ENCODE assay signal across 1 cellular context in the genomic region with DNA sequence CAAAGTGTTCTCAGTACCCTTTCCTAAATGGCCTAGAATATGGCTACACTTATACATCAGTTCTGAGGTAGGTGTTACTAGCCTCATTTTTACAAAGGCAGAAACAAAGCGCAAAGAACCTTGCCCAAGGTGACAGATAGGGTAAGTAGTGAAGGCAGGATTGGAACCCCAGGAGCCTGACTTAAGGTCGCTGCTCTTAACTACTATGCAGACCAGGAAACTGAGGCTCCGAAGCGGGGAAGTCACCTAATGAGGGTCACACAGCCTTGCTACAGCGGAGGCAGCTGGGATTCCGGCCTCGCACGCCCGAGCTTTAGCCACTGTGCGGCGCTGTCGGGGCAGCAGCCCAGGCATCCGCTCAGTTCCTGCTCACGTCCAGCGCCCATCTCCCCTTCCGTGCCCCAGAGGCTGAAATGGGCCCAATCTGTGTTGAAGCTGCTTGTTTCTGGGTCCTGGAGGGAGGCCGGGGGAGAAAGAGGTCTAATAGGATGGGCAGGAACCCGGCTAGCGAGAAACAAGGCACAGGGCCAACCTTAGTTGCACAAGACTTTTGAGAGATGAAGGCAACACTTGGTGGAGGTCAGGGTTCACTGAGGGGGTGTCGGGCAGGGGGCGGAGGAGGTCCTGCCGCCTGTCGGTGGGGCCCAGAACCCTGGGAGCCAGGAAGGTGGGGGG.
A peak's percentile ranks its signal among the peaks of the same experiment; 100 is the strongest.
TF ChIP-seq lines count a peak whose summit lies in the region.

No MANE protein-coding gene starts in this region.

TF ChIP-seq in IMR-90, 13 proteins besides CTCF, POLR2A, EP300 and RAD21:
- TF ChIP-seq MAZ (IDR thresholded peaks at IDR 0.05; ENCODE audit: borderline replicate concordance, low read depth, low read length), result no peak
- TF ChIP-seq MAFK (IDR thresholded peaks at IDR 0.05; ENCODE audit: low read depth, low read length), result no peak
- no peak for TF ChIP-seq BHLHE40 (IDR thresholded peaks at IDR 0.05; ENCODE audit: low read depth, low read length)
- TF ChIP-seq, protein P1, sequence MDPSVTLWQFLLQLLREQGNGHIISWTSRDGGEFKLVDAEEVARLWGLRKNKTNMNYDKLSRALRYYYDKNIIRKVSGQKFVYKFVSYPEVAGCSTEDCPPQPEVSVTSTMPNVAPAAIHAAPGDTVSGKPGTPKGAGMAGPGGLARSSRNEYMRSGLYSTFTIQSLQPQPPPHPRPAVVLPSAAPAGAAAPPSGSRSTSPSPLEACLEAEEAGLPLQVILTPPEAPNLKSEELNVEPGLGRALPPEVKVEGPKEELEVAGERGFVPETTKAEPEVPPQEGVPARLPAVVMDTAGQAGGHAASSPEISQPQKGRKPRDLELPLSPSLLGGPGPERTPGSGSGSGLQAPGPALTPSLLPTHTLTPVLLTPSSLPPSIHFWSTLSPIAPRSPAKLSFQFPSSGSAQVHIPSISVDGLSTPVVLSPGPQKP (IDR thresholded peaks at IDR 0.05; ENCODE audit: borderline replicate concordance, low read depth, low read length), result no peak
- TF ChIP-seq MXI1 (IDR thresholded peaks at IDR 0.05; ENCODE audit: borderline replicate concordance, low read depth, low read length), result no peak
- no peak for TF ChIP-seq FOS (IDR thresholded peaks at IDR 0.05; ENCODE audit: low read depth, low read length)
- 0 out of 2 replicates have a peak, but pooled peaks have one; percentile 1 for TF ChIP-seq NFE2L2 (IDR thresholded peaks at IDR 0.05; ENCODE audit: low read depth, low read length)
- no peak for TF ChIP-seq RCOR1 (IDR thresholded peaks at IDR 0.05; ENCODE audit: insufficient replicate concordance, low read length)
- peak; percentile 75 for TF ChIP-seq CEBPB (IDR thresholded peaks at IDR 0.05; ENCODE audit: low read depth, low read length)
- TF ChIP-seq, protein P2, sequence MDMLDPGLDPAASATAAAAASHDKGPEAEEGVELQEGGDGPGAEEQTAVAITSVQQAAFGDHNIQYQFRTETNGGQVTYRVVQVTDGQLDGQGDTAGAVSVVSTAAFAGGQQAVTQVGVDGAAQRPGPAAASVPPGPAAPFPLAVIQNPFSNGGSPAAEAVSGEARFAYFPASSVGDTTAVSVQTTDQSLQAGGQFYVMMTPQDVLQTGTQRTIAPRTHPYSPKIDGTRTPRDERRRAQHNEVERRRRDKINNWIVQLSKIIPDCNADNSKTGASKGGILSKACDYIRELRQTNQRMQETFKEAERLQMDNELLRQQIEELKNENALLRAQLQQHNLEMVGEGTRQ (IDR thresholded peaks at IDR 0.05; ENCODE audit: low read depth, low read length), result no peak
- peak; percentile 63 for TF ChIP-seq SMC3 (IDR thresholded peaks at IDR 0.05; ENCODE audit: low read depth, low read length)
- TF ChIP-seq RFX5 (IDR thresholded peaks at IDR 0.05; ENCODE audit: low read depth, low read length), result no peak
- TF ChIP-seq CHD1 (IDR thresholded peaks at IDR 0.05; ENCODE audit: low read depth, low read length), result no peak
